Comparison of ENCODE assay signal across 8 cellular contexts in genomic region chr4:127783026-127783769, GRCh38. TPM values are rescaled to one million over a fixed set of nuclear protein-coding genes. Genes with fewer than 3 reads are reported as not detected.
A peak's percentile ranks its signal among the peaks of the same experiment; 100 is the strongest.
DNase-seq lines count a peak whose midpoint lies in the region; ATAC-seq and TF ChIP-seq lines count a peak whose summit lies in the region.

No MANE protein-coding gene starts in this region.

- H3K36me3 Mint-ChIP-seq in effector memory CD8-positive, alpha-beta T cell (ENCODE audit: insufficient read depth), result no peaks in the 10 kb centered on the region

- CTCF ChIA-PET in BJ (lab: Yijun Ruan, JAX), result no interaction called here

- TF ChIP-seq CTCF in BJ (IDR thresholded peaks at IDR 0.05; ENCODE audit: insufficient read depth, low read depth, low read length) (no peak), lower lobe of right lung (IDR thresholded peaks at IDR 0.05) (no peak)

- H3K36me3 ChIP-seq in BJ (ENCODE audit: control insufficient read depth, insufficient read depth, low read length) (no peaks in the 10 kb centered on the region), lower lobe of right lung (no peaks in the 10 kb centered on the region)

- H3K27me3 Mint-ChIP-seq in effector memory CD8-positive, alpha-beta T cell, result peaks cover 50 to 60% of the 10 kb centered on the region in 2 donors

- H3K9me3 Mint-ChIP-seq in effector memory CD8-positive, alpha-beta T cell, result peaks cover 0 to 1% of the 10 kb centered on the region in 2 donors

- intact Hi-C loops in lower lobe of right lung (cut with DNase I), result no loop called here

- H3K27ac Mint-ChIP-seq in effector memory CD8-positive, alpha-beta T cell, result peak overlapping the region; percentile 59 to 70

- peak overlapping the region; percentile 85 to 86 for H3K4me3 Mint-ChIP-seq in effector memory CD8-positive, alpha-beta T cell

- H3K4me3 ChIP-seq in BJ (ENCODE audit: low read depth, low read length) (peak overlapping the region; percentile 59), lower lobe of right lung (peak overlapping the region; percentile 75)

- peaks cover 15 to 20% of the 10 kb centered on the region in 2 donors for H3K4me1 Mint-ChIP-seq in effector memory CD8-positive, alpha-beta T cell (ENCODE audit: low read depth in 2 of 2)

- POLR2A ChIA-PET in BJ (lab: Charles Lee), result no interaction called here

- H3K27ac ChIP-seq in lower lobe of right lung, result peak overlapping the region; percentile 42

- in situ Hi-C loops in SK-MEL-5 (cut with HindIII; ENCODE audit: low pct_unique_long_range_greater_than_20kb, low sequenced_read_pairs), result no loop called here

- ATAC-seq in GM18511 (IDR thresholded peaks at IDR 0.05; ENCODE audit: unreplicated experiment) (peak; percentile 9), HG03575 (IDR thresholded peaks at IDR 0.05; ENCODE audit: extremely low read depth, insufficient number of reproducible peaks, low FRiP score, unreplicated experiment) (peak; percentile 10), lower lobe of right lung (peak; percentile 64 to 68)
- peak; percentile 25 for ATAC-seq in effector memory CD8-positive, alpha-beta T cell (replicated peaks)

- H3K27me3 ChIP-seq in BJ (ENCODE audit: control insufficient read depth, insufficient read depth, low read length) (no peaks in the 10 kb centered on the region; the same call in 1 of the 2 replicates), lower lobe of right lung (ENCODE audit: low read depth) (no peaks in the 10 kb centered on the region)

- H3K9me3 ChIP-seq in lower lobe of right lung, result no peaks in the 10 kb centered on the region

- H3K4me1 ChIP-seq in lower lobe of right lung, result peaks cover 8% of the 10 kb centered on the region

- DNase-seq in BJ (ENCODE audit: low read depth) (no peak), SK-MEL-5 (ENCODE audit: low read depth, low spot score) (peak; percentile 49), lower lobe of right lung (peak; percentile 67), superior temporal gyrus (ENCODE audit: extremely low spot score) (peak; percentile 65), RPMI8226 (no peak)
- no peak for DNase-seq in effector memory CD8-positive, alpha-beta T cell

RNA-seq across cellular contexts. Expression of gene HSPA4L, which starts 1.1 kb away (rescaled TPM):
- polyA plus RNA-seq in BJ (2011; rRNA removed), result 0.72 and 1.3 TPM in 2 replicates
- 1.8 and 2.7 TPM in 2 replicates for polyA minus RNA-seq in BJ (2011; rRNA and poly(A)+ RNA removed)
- total RNA-seq in SK-MEL-5 (2014; rRNA removed; shearing (Covaris generic)), result 5.5 and 6.1 TPM in 2 replicates
- polyA plus RNA-seq in SK-MEL-5 (2015; cell fraction: cytosol; rRNA removed), result 4.4 and 6.4 TPM in 2 replicates
- polyA plus RNA-seq in SK-MEL-5 (2015; cell fraction: nucleus; rRNA removed), result 4.3 and 4.8 TPM in 2 replicates
- total RNA-seq in lower lobe of right lung, result 3.0 TPM

RNA-seq across cellular contexts. Expression of gene SLC25A31, which starts 53.0 kb away (rescaled TPM):
- not detected in 2 replicates for polyA plus RNA-seq in BJ (2011; rRNA removed)
- polyA minus RNA-seq in BJ (2011; rRNA and poly(A)+ RNA removed), result not detected in 2 replicates
- not detected in 2 replicates for total RNA-seq in SK-MEL-5 (2014; rRNA removed; shearing (Covaris generic))
- polyA plus RNA-seq in SK-MEL-5 (2015; cell fraction: cytosol; rRNA removed), result not detected in 2 replicates
- 0.32 TPM in 1 of 2 replicates, not detected in the other for polyA plus RNA-seq in SK-MEL-5 (2015; cell fraction: nucleus; rRNA removed)
- not detected for total RNA-seq in lower lobe of right lung

Comparison
In these comparisons a context has a peak if more than half of its experiments do, and no peak if none do; other contexts are left out.
1. DNase-seq: peak in SK-MEL-5 (single experiment), lower lobe of right lung (single experiment) and superior temporal gyrus (single experiment); none in BJ (single experiment), effector memory CD8-positive, alpha-beta T cell (0 of 3) and RPMI8226 (single experiment).
2. ATAC-seq: peak in every context shown above with its lines; median percentile 66 in lower lobe of right lung; 25 in effector memory CD8-positive, alpha-beta T cell; 10 in HG03575; 9 in GM18511.